ENCODE assay signal across 1 cellular context in genomic region chr3:10291641-10292040, GRCh38.
TF ChIP-seq lines count a peak whose summit lies in the region.

No MANE protein-coding gene starts in this region.

TF ChIP-seq in GM23338, 12 proteins besides CTCF, POLR2A, EP300 and RAD21:
- TF ChIP-seq ETS1 (IDR thresholded peaks at IDR 0.05) = no peak
- no peak for TF ChIP-seq EZH2 (IDR thresholded peaks at IDR 0.05; ENCODE audit: low read depth, unreplicated experiment)
- TF ChIP-seq JUNB (IDR thresholded peaks at IDR 0.05; ENCODE audit: unreplicated experiment) = no peak
- no peak for TF ChIP-seq STAT1 (IDR thresholded peaks at IDR 0.05; ENCODE audit: unreplicated experiment)
- TF ChIP-seq ZNF114 (CRISPR knock-in tag; IDR thresholded peaks at IDR 0.05) = no peak
- TF ChIP-seq NANOG (IDR thresholded peaks at IDR 0.05; ENCODE audit: borderline replicate concordance) = no peak
- TF ChIP-seq ZNF331 (CRISPR knock-in tag; IDR thresholded peaks at IDR 0.05; ENCODE audit: low read depth) = no peak
- no peak for TF ChIP-seq REST (IDR thresholded peaks at IDR 0.05; ENCODE audit: unreplicated experiment)
- no peak for TF ChIP-seq CREB1 (CRISPR knock-in tag; IDR thresholded peaks at IDR 0.05; ENCODE audit: low read depth)
- no peak for TF ChIP-seq POLR2AphosphoS5 (IDR thresholded peaks at IDR 0.05; ENCODE audit: low read depth)
- TF ChIP-seq ZNF462 (CRISPR knock-in tag; IDR thresholded peaks at IDR 0.05) = no peak
- TF ChIP-seq EZH2phosphoT487 (IDR thresholded peaks at IDR 0.05; ENCODE audit: unreplicated experiment) = no peak
